In genomic region chr4:20662851-20663250, GRCh38 we compare ENCODE assay signal across 19 cellular contexts. TPM values are rescaled to one million over a fixed set of nuclear protein-coding genes. Genes with fewer than 3 reads are reported as not detected.
DNase-seq lines count a peak whose midpoint lies in the region; ATAC-seq, FAIRE-seq and TF ChIP-seq lines count a peak whose summit lies in the region.
"Had no signal": no experiment of that assay in that cellular context is flagged by ENCODE, and none has a peak within 500 bp of the region (broad histone marks: within the 10 kb centered on the region; RNA-seq: fewer than 3 reads in every experiment).

No MANE protein-coding gene starts in this region.

- H2AFZ ChIP-seq in GM23248 (no peak overlapping the region), PC-3 (ENCODE audit: low read length) (no peak overlapping the region)

- H3K36me3 ChIP-seq in GM23248 (ENCODE audit: low read depth) (no peaks in the 10 kb centered on the region), PC-3 (ENCODE audit: low read depth, low read length) (no peaks in the 10 kb centered on the region), aorta (ENCODE audit: control insufficient read depth in 1 of 2, insufficient read depth in 2 of 2, low read length in 1 of 2) (no peaks in the 10 kb centered on the region), kidney (ENCODE audit: control insufficient read depth in 1 of 2, insufficient read depth in 2 of 2, low read length in 2 of 2) (no peaks in the 10 kb centered on the region), pancreas (no peaks in the 10 kb centered on the region)
- H3K36me3 ChIP-seq: SJCRH30, upper lobe of left lung had no signal

- FAIRE-seq in kidney (lab: Jason Lieb, UNC): no peak
- no peak for FAIRE-seq in pancreas (lab: Jason Lieb, UNC)

- intact Hi-C loops in PC-3 (cut with micrococcal nuclease) (no loop called here), aorta (cut with DNase I) (no loop called here), kidney (cut with DNase I) (no loop called here), pancreas (cut with DNase I) (no loop called here)

- no peak overlapping the region for H3K9ac ChIP-seq in GM23248
- H3K9ac ChIP-seq in PC-3 (ENCODE audit: low read length): no peak overlapping the region
- H3K9ac ChIP-seq in kidney (ENCODE audit: low read length in 2 of 2): no peak overlapping the region

- H3K4me1 ChIP-seq in GM23248 (ENCODE audit: insufficient read depth) (peaks cover 9% of the 10 kb centered on the region; the same call in 1 of the 2 replicates), PC-3 (ENCODE audit: insufficient read depth, low read length) (peaks cover 19% of the 10 kb centered on the region), aorta (ENCODE audit: control insufficient read depth in 1 of 2, insufficient read depth in 2 of 2, low read length in 2 of 2) (no peaks in the 10 kb centered on the region), kidney (ENCODE audit: control insufficient read depth in 1 of 2, insufficient read depth in 1 of 2, low read depth in 1 of 2, low read length in 2 of 2) (no peaks in the 10 kb centered on the region), pancreas (no peaks in the 10 kb centered on the region)
- H3K4me1 ChIP-seq: SJCRH30, upper lobe of left lung had no signal

- no peaks in the 10 kb centered on the region for H3K9me2 ChIP-seq in GM23248 (ENCODE audit: insufficient read depth)
- H3K9me2 ChIP-seq in PC-3 (replicated peaks; ENCODE audit: low read length): no peaks in the 10 kb centered on the region

- H3K4me3 ChIP-seq in GM23248 (no peak overlapping the region), PC-3 (ENCODE audit: low read length) (no peak overlapping the region), cardiac fibroblast (replicated peaks in 1 of 2; ENCODE audit: low read depth in 2 of 2, low read length in 2 of 2) (no peak overlapping the region), aorta (ENCODE audit: low read length in 2 of 2) (no peak overlapping the region), kidney (ENCODE audit: low read length in 2 of 2) (no peak overlapping the region), pancreas (no peak overlapping the region)
- H3K4me3 ChIP-seq: SJCRH30, upper lobe of left lung had no signal

- no TSS peak for BruUV-seq in PC-3 (replicated peaks; lab: Mats Ljungman, UMichigan)

- CTCF ChIA-PET in PC-3 (lab: Charles Lee): no interaction called here

- no peaks in the 10 kb centered on the region for H4K20me1 ChIP-seq in GM23248 (ENCODE audit: insufficient read depth)
- no peaks in the 10 kb centered on the region for H4K20me1 ChIP-seq in PC-3 (ENCODE audit: low read length)

- DNase-seq in GM23248 (peak; percentile 37), PC-3 (peak; percentile 56), cardiac fibroblast (ENCODE audit: low read depth in 2 of 2) (peak; percentile 18 to 69), non-pigmented ciliary epithelial cell (ENCODE audit: low read depth) (peak; percentile 19), aorta (no peak), kidney (no peak), pancreas (no peak)
- DNase-seq: CD8-positive, alpha-beta memory T cell; foreskin melanocyte; left colon; midbrain; NCI-H2029; retina; stimulated activated CD4-positive, alpha-beta T cell treated with anti-CD3 and anti-CD28 coated beads, Interleukin-15, amount 100 ng/mL, for 24 hours; stimulated activated naive CD4-positive, alpha-beta T cell; T-helper 2 cell; upper lobe of left lung had no signal

- in situ Hi-C loops in GM23248 (cut with MboI): no loop called here

- H3K79me2 ChIP-seq in GM23248 (ENCODE audit: insufficient read depth) (no peaks in the 10 kb centered on the region), PC-3 (ENCODE audit: low read length) (no peaks in the 10 kb centered on the region)

- H3K27ac ChIP-seq in GM23248 (no peak overlapping the region), PC-3 (ENCODE audit: low read length) (no peak overlapping the region), aorta (ENCODE audit: low read depth in 1 of 2, low read length in 2 of 2) (no peak overlapping the region), kidney (ENCODE audit: low read depth in 2 of 2, low read length in 2 of 2) (no peak overlapping the region), pancreas (no peak overlapping the region)
- H3K27ac ChIP-seq: SJCRH30, upper lobe of left lung had no signal

- ATAC-seq in PC-3 (peak; percentile 60), aorta (ENCODE audit: low FRiP score) (no peak), GM21737 (IDR thresholded peaks at IDR 0.05; ENCODE audit: unreplicated experiment) (no peak), pancreas (no peak)
- ATAC-seq: left colon had no signal

- H3K4me2 ChIP-seq in GM23248 (ENCODE audit: unreplicated experiment) (no peak overlapping the region), PC-3 (ENCODE audit: low read length) (peak overlapping the region; percentile 9; the same call in 1 of the 2 replicates)

- H3K27me3 ChIP-seq in GM23248 (replicated peaks; ENCODE audit: insufficient read depth): peaks cover 12% of the 10 kb centered on the region; the same call in 1 of the 2 replicates
- H3K27me3 ChIP-seq in PC-3 (ENCODE audit: low read length): no peaks in the 10 kb centered on the region
- peaks cover 0 to 2% of the 10 kb centered on the region in 2 donors for H3K27me3 ChIP-seq in aorta (ENCODE audit: control insufficient read depth in 1 of 2, insufficient read depth in 2 of 2, low read length in 1 of 2)
- no peaks in the 10 kb centered on the region for H3K27me3 ChIP-seq in pancreas
- H3K27me3 ChIP-seq: SJCRH30, upper lobe of left lung had no signal

- TF ChIP-seq CTCF in PC-3 (conservative IDR thresholded peaks at IDR 0.05; ENCODE audit: low read depth, low read length) (no peak), cardiac fibroblast (IDR thresholded peaks at IDR 0.05; ENCODE audit: low read depth, low read length) (no peak), kidney (IDR thresholded peaks at IDR 0.05; ENCODE audit: borderline replicate concordance, extremely low read depth, insufficient read depth) (no peak), pancreas (IDR thresholded peaks at IDR 0.05) (no peak)

- WGBS in GM23248 (ENCODE audit: low coverage in 1 of 2, low lambda C conversion rate in 2 of 2, missing lambda C conversion rate in 2 of 2), 2 experiments: 33 to 35% methylated on average over 1 of the region's 1 CpG
- 0 to 36% methylated on average over 1 of the region's 1 CpG for WGBS in aorta, 2 donors
- 0 to 21% methylated on average over 1 of the region's 1 CpG for WGBS in pancreas, 2 donors

- H3K9me3 ChIP-seq in GM23248 (ENCODE audit: low read depth) (no peaks in the 10 kb centered on the region), PC-3 (ENCODE audit: low read length) (no peaks in the 10 kb centered on the region), aorta (ENCODE audit: control insufficient read depth, low read length) (no peaks in the 10 kb centered on the region), kidney (ENCODE audit: control insufficient read depth in 1 of 2, low read length in 2 of 2) (no peaks in the 10 kb centered on the region), pancreas (no peaks in the 10 kb centered on the region)
- H3K9me3 ChIP-seq: SJCRH30, upper lobe of left lung had no signal

- POLR2A ChIA-PET in PC-3 (lab: Charles Lee; ENCODE audit: unreplicated experiment): no interaction called here

- H3F3A ChIP-seq in GM23248 (ENCODE audit: insufficient read depth): peaks cover 5% of the 10 kb centered on the region; the same call in 1 of the 2 replicates
- no peaks in the 10 kb centered on the region for H3F3A ChIP-seq in PC-3 (ENCODE audit: low read length, unreplicated experiment)

RNA-seq across cellular contexts. Expression of gene PACRGL, which starts 37.4 kb away (rescaled TPM):
- 24.6 and 27.4 TPM in 2 replicates for total RNA-seq in GM23248 (2014; rRNA removed; shearing (Covaris generic))
- 10.8 and 11.3 TPM in 2 replicates for polyA plus RNA-seq in GM23248 (2016; fragmentation: Nextera tagmentation; extraction: Ambion mirVana)
- 20.0 and 25.9 TPM in 2 replicates for total RNA-seq in PC-3 (2014; rRNA removed)
- total RNA-seq in aorta: 10 to 100 TPM; 18.7 to 19.5 TPM
- polyA plus RNA-seq in aorta: 10 to 100 TPM; 13.4 to 17.5 TPM
- 22.4 TPM for total RNA-seq in kidney
- 11.3 TPM for polyA plus RNA-seq in kidney (ENCODE audit: insufficient read depth, low read depth, low replicate concordance)
- 10 to 100 TPM in 1 of 6 donors, 1 to 10 TPM in 5; 4.7 to 10.4 (median 6.6) TPM for total RNA-seq in pancreas
- 1 to 10 TPM; 3.7 to 9.5 TPM for polyA plus RNA-seq in pancreas

Comparison
In these comparisons a context has a peak if more than half of its experiments do, and no peak if none do; other contexts are left out.
1. DNase-seq: peak in GM23248 (single experiment), PC-3 (single experiment), cardiac fibroblast (2 of 2) and non-pigmented ciliary epithelial cell (single experiment); none in aorta (0 of 2), kidney (single experiment) and pancreas (0 of 6).